In the genomic region with DNA sequence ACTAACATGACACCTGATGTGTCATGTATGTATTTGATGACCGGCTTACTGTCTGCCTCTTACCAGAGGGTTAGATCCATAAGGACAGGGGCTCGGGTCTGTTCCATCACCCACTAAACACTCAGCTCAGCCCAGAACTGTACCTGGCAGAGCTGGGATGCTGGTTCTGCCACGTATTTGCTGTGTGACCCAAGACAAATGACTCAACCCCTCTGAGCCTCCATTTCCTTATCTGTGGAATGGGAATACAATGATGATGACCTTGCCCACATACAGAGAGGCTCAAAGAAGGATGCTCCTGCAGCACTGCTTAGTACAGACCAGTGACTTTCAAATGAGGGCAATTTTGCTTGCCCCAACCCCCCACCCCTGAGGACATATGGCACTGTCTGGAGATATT, we compare ENCODE assay signal across 20 cellular contexts. TPM values are rescaled to one million over a fixed set of nuclear protein-coding genes. Genes with fewer than 3 reads are reported as not detected.
A peak's percentile ranks its signal among the peaks of the same experiment; 100 is the strongest.
DNase-seq lines count a peak whose midpoint lies in the region; ATAC-seq and TF ChIP-seq lines count a peak whose summit lies in the region.
"Had no signal": no experiment of that assay in that cellular context is flagged by ENCODE, and none has a peak within 500 bp of the region (broad histone marks: within the 10 kb centered on the region; RNA-seq: fewer than 3 reads in every experiment).

No MANE protein-coding gene starts in this region.

- TF ChIP-seq CTCF in CD8-positive, alpha-beta T cell (IDR thresholded peaks at IDR 0.05) = no peak
- TF ChIP-seq CTCF in glutamatergic neuron (IDR thresholded peaks at IDR 0.05; ENCODE audit: partially characterized antibody, unreplicated experiment) (no peak), spleen (IDR thresholded peaks at IDR 0.05 in 8 of 11, conservative IDR thresholded peaks at IDR 0.05 in 3 of 11) (no peak), heart right ventricle (IDR thresholded peaks at IDR 0.05) (no peak)

- no peak for TF ChIP-seq POLR2A in spleen (IDR thresholded peaks at IDR 0.05)

- no peaks in the 10 kb centered on the region for H3K36me3 ChIP-seq in CD8-positive, alpha-beta T cell (ENCODE audit: insufficient read depth, low read length)
- peaks cover 0 to 7% (median 0%) of the 10 kb centered on the region in 6 donors for H3K36me3 ChIP-seq in spleen
- H3K36me3 ChIP-seq in heart right ventricle = no peaks in the 10 kb centered on the region
- H3K36me3 ChIP-seq: thoracic aorta had no signal

- H3K4me3 Mint-ChIP-seq in CD8-positive, alpha-beta T cell = no peak overlapping the region
- H3K4me3 Mint-ChIP-seq in activated T-helper 17 cell treated with anti-CD3 and anti-CD28 coated beads, Interleukin-2, amount 50 U/mL, for 72 hours = peak overlapping the region; percentile 17
- H3K4me3 Mint-ChIP-seq in glutamatergic neuron (ENCODE audit: unreplicated experiment) = peak overlapping the region; percentile 47
- H3K4me3 Mint-ChIP-seq: nephron had no signal

- H3K27ac ChIP-seq in CD8-positive, alpha-beta T cell (ENCODE audit: low read depth, low read length) = no peak overlapping the region
- H3K27ac ChIP-seq in spleen = peak overlapping the region in 2 of 8 donors; percentile 50 to 55
- no peak overlapping the region for H3K27ac ChIP-seq in heart right ventricle

- H3K4me3 ChIP-seq in CD8-positive, alpha-beta T cell (ENCODE audit: low read depth, low read length) = no peak overlapping the region
- no peak overlapping the region for H3K4me3 ChIP-seq in spleen
- H3K4me3 ChIP-seq in heart right ventricle = no peak overlapping the region
- H3K4me3 ChIP-seq: thoracic aorta had no signal

- H3K4me1 ChIP-seq in CD8-positive, alpha-beta T cell (ENCODE audit: insufficient read depth, low read length) = peaks cover 56% of the 10 kb centered on the region
- peaks cover 36 to 100% (median 80%) of the 10 kb centered on the region in 6 donors for H3K4me1 ChIP-seq in spleen
- peaks cover 8 to 84% (median 31%) of the 10 kb centered on the region in 9 donors for H3K4me1 ChIP-seq in heart right ventricle

- no peaks in the 10 kb centered on the region for H3K27me3 Mint-ChIP-seq in CD8-positive, alpha-beta T cell (ENCODE audit: low read depth)
- H3K27me3 Mint-ChIP-seq in activated T-helper 17 cell treated with anti-CD3 and anti-CD28 coated beads, Interleukin-2, amount 50 U/mL, for 72 hours = no peaks in the 10 kb centered on the region
- peaks cover 12% of the 10 kb centered on the region for H3K27me3 Mint-ChIP-seq in glutamatergic neuron (ENCODE audit: unreplicated experiment)

- intact Hi-C loops in CD8-positive, alpha-beta T cell (cut with DNase I, micrococcal nuclease) = no loop called here
- intact Hi-C loops in spleen (cut with DNase I; ENCODE audit: low total_unique reads) (no loop called here), heart right ventricle (cut with DNase I) (no loop called here)

- H3K9me3 ChIP-seq in CD8-positive, alpha-beta T cell (ENCODE audit: low read length) = no peaks in the 10 kb centered on the region
- H3K9me3 ChIP-seq in spleen = no peaks in the 10 kb centered on the region
- H3K9me3 ChIP-seq in heart right ventricle = no peaks in the 10 kb centered on the region
- H3K9me3 ChIP-seq: thoracic aorta had no signal

- no peak for DNase-seq in CD8-positive, alpha-beta T cell
- DNase-seq in glutamatergic neuron = no peak
- DNase-seq in spleen = peak; percentile 10
- DNase-seq in Ammon's horn (ENCODE audit: low spot score) = no peak
- DNase-seq in heart right ventricle = no peak
- DNase-seq in NCI-H2171 (lab: John Stamatoyannopoulos, UW) = no peak
- DNase-seq: activated CD4-positive, CD25-positive, alpha-beta regulatory T cell treated with anti-CD3 and anti-CD28 coated beads, Interleukin-2, amount 50 U/mL, for 72 hours; activated naive CD4-positive, alpha-beta T cell treated with anti-CD3 and anti-CD28 coated beads, Interleukin-2, amount 50 U/mL, for 16 hours; activated T-cell treated with anti-CD3 and anti-CD28 coated beads, Interleukin-2, amount 50 U/mL, for 48 hours; cerebellar nuclear complex; COR-L47; DMS79 treated with DMSO at 0.1 percent for 48 hours; mesenchymal stem cell; NCI-H1048; NCI-H187 treated with DMSO at 0.1 percent for 48 hours; NCI-H226 had no signal

- H3K27me3 ChIP-seq in CD8-positive, alpha-beta T cell (ENCODE audit: insufficient read depth, low read length) = no peaks in the 10 kb centered on the region
- H3K27me3 ChIP-seq in spleen (replicated peaks in 1 of 7) (no peaks in the 10 kb centered on the region), heart right ventricle (no peaks in the 10 kb centered on the region)

- peaks cover 12% of the 10 kb centered on the region for H3K36me3 Mint-ChIP-seq in CD8-positive, alpha-beta T cell
- H3K36me3 Mint-ChIP-seq in activated T-helper 17 cell treated with anti-CD3 and anti-CD28 coated beads, Interleukin-2, amount 50 U/mL, for 72 hours (ENCODE audit: low read depth) = peaks cover 11% of the 10 kb centered on the region
- no peaks in the 10 kb centered on the region for H3K36me3 Mint-ChIP-seq in glutamatergic neuron (ENCODE audit: unreplicated experiment)

- peak overlapping the region; percentile 30 for H3K27ac Mint-ChIP-seq in CD8-positive, alpha-beta T cell
- H3K27ac Mint-ChIP-seq in activated T-helper 17 cell treated with anti-CD3 and anti-CD28 coated beads, Interleukin-2, amount 50 U/mL, for 72 hours = peak overlapping the region; percentile 7
- H3K27ac Mint-ChIP-seq in glutamatergic neuron (ENCODE audit: unreplicated experiment) = peak overlapping the region; percentile 93

- H3K4me1 Mint-ChIP-seq in CD8-positive, alpha-beta T cell (ENCODE audit: low read depth) = peaks cover 84% of the 10 kb centered on the region
- H3K4me1 Mint-ChIP-seq in activated T-helper 17 cell treated with anti-CD3 and anti-CD28 coated beads, Interleukin-2, amount 50 U/mL, for 72 hours = peaks cover 53% of the 10 kb centered on the region
- H3K4me1 Mint-ChIP-seq in glutamatergic neuron (ENCODE audit: low read depth, unreplicated experiment) = peaks cover 60% of the 10 kb centered on the region

- POLR2A ChIA-PET in CD8-positive, alpha-beta T cell (lab: Charles Lee) = interaction anchor here (2.2 kb wide), 1 partner anchor 32 kb away, joined by 7 read pairs; the partner anchor contains the start of gene PREX1

- 66 to 83% (median 79%) methylated on average over 3 of the region's 3 CpGs for WGBS in spleen, 5 donors
- 87 to 96% methylated on average over 3 of the region's 3 CpGs for WGBS in heart right ventricle, 2 donors

- no peaks in the 10 kb centered on the region for H3K9me3 Mint-ChIP-seq in CD8-positive, alpha-beta T cell
- H3K9me3 Mint-ChIP-seq in activated T-helper 17 cell treated with anti-CD3 and anti-CD28 coated beads, Interleukin-2, amount 50 U/mL, for 72 hours = no peaks in the 10 kb centered on the region
- peaks cover 22% of the 10 kb centered on the region for H3K9me3 Mint-ChIP-seq in glutamatergic neuron (ENCODE audit: unreplicated experiment)
- H3K9me3 Mint-ChIP-seq: nephron had no signal

- CTCF ChIA-PET in CD8-positive, alpha-beta T cell (lab: Charles Lee) = interaction anchor here (0.7 kb wide), 1 partner anchor 109 kb away, joined by 3 read pairs; no protein-coding TSS in a partner anchor

- ATAC-seq in CD8-positive, alpha-beta T cell = no peak
- peak; percentile 42 for ATAC-seq in activated T-helper 17 cell treated with anti-CD3 and anti-CD28 coated beads, Interleukin-2, amount 50 U/mL, for 72 hours (replicated peaks)
- ATAC-seq in heart right ventricle = no peak
- ATAC-seq: Right ventricle myocardium inferior had no signal

RNA-seq across cellular contexts. Expression of gene PREX1, which starts 32.7 kb away (rescaled TPM):
- 100 to 1,000 TPM; 111 to 117 TPM for total RNA-seq in CD8-positive, alpha-beta T cell
- 100 to 1,000 TPM in 1 of 2 donors, 10 to 100 TPM in 1; 96.1 to 111 TPM for total RNA-seq in activated T-helper 17 cell treated with anti-CD3 and anti-CD28 coated beads, Interleukin-2, amount 50 U/mL, for 72 hours
- 235 TPM for total RNA-seq in glutamatergic neuron (ENCODE audit: unreplicated experiment)
- total RNA-seq in spleen = 100 to 1,000 TPM; 116 to 279 (median 166) TPM
- polyA plus RNA-seq in spleen = 10 to 100 TPM; 36.7 to 76.7 (median 49.7) TPM
- total RNA-seq in heart right ventricle = 10 to 100 TPM in 4 of 10 donors, 1 to 10 TPM in 6; 4.6 to 23.4 (median 8.5) TPM
- 10 to 100 TPM in 1 of 2 donors, 1 to 10 TPM in 1; 9.0 to 11.9 TPM for polyA plus RNA-seq in heart right ventricle

Comparison
In these comparisons a context has a peak if more than half of its experiments do, and no peak if none do; other contexts are left out.
1. H3K27ac Mint-ChIP-seq: peak in every context shown above with its lines; median percentile 93 in glutamatergic neuron; 30 in CD8-positive, alpha-beta T cell; 7 in activated T-helper 17 cell treated with anti-CD3 and anti-CD28 coated beads, Interleukin-2, amount 50 U/mL, for 72 hours.